In the genomic region with DNA sequence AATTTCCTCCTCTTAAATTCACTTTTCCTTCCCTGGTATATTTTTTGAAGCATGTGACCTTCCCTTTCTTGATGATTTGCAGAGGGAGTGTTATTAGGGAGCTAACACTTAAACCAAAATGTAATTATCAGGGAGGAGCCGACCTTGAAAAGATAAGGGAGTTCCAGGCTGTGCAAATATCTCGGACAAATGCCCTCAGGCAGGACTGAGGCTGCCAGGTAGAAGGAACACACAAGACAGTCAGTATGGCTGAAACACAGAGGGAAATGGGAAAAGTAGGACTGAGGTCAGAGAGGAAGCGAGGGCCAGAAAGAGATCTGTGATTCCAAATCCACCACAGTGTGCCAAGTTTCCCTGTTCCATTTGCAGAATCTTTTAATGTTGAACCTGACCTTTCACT, we compare ENCODE assay signal across 24 cellular contexts.
"Had no signal": no experiment of that assay in that cellular context is flagged by ENCODE, and none has a peak within 500 bp of the region (broad histone marks: within the 10 kb centered on the region; RNA-seq: fewer than 3 reads in every experiment).

No MANE protein-coding gene starts in this region.

- H3K4me1 ChIP-seq: foreskin keratinocyte, heart right ventricle, lower lobe of right lung, psoas muscle, testis had no signal

- H3K36me3 ChIP-seq: heart right ventricle, lower lobe of right lung, ovary, sigmoid colon, tibial artery had no signal

- H3K27me3 ChIP-seq: foreskin keratinocyte, heart right ventricle, ovary, sigmoid colon, testis, tibial artery had no signal

- DNase-seq: effector CD8-positive, alpha-beta T cell; endodermal cell; foreskin keratinocyte; glutamatergic neuron; heart right ventricle; hippocampal formation; kidney glomerular epithelial cell; left ventricle myocardium superior; lower lobe of right lung; naive thymus-derived CD8-positive, alpha-beta T cell; nephron progenitor cell; occipital lobe; ovary; posterior cingulate gyrus; psoas muscle; right cardiac atrium; sigmoid colon; stimulated activated CD4-positive, alpha-beta T cell treated with anti-CD3 and anti-CD28 coated beads, Interleukin-2, amount 100 ng/mL, for 24 hours; stimulated activated CD4-positive, alpha-beta T cell treated with anti-CD3 and anti-CD28 coated beads, Interleukin-4, amount 100 ng/mL, for 4 hours; stimulated activated naive CD8-positive, alpha-beta T cell treated with anti-CD3 and anti-CD28 coated beads, Interleukin-15, Interleukin-2, amounts not matched to agents 100 U/mL and 50 U/mL, for 24 hours; substantia nigra; testis; tibial artery had no signal

- H3K27ac ChIP-seq: epithelial cell of prostate, foreskin keratinocyte, heart right ventricle, lower lobe of right lung, ovary, psoas muscle, sigmoid colon, testis, tibial artery had no signal

- H3K4me3 ChIP-seq: heart right ventricle, lower lobe of right lung, ovary, psoas muscle, sigmoid colon, testis, tibial artery had no signal

- H3K9me3 ChIP-seq: lower lobe of right lung, ovary, psoas muscle, testis had no signal
